ENCODE assay signal across 20 cellular contexts in genomic region chr16:66888647-66889615, GRCh38. TPM values are rescaled to one million over a fixed set of nuclear protein-coding genes. Genes with fewer than 3 reads are reported as not detected.
DNase-seq lines count a peak whose midpoint lies in the region; ATAC-seq, FAIRE-seq and TF ChIP-seq lines count a peak whose summit lies in the region.
"Had no signal": no experiment of that assay in that cellular context is flagged by ENCODE, and none has a peak within 500 bp of the region (broad histone marks: within the 10 kb centered on the region; RNA-seq: fewer than 3 reads in every experiment).

No MANE protein-coding gene starts in this region.

- POLR2A ChIA-PET in Panc1 (lab: Charles Lee), result no interaction called here

- DNase-seq in activated naive CD4-positive, alpha-beta T cell treated with anti-CD3 and anti-CD28 coated beads for 36 hours, result no peak
- DNase-seq in activated naive CD4-positive, alpha-beta T cell treated with Interleukin-2 at 50 U/mL for 16 hours, result no peak
- DNase-seq in Panc1 (ENCODE audit: low read depth, low spot score), result no peak
- DNase-seq in amniotic epithelial cell (ENCODE audit: low read depth), result peak; percentile 84
- no peak for DNase-seq in trophoblast cell
- no peak for DNase-seq in RCC 7860 (ENCODE audit: low spot score)
- DNase-seq in GM13976 (ENCODE audit: low spot score), result no peak
- no peak for DNase-seq in progenitor cell of endocrine pancreas (ENCODE audit: low spot score, unreplicated experiment)
- DNase-seq: ACHN, AML-193, COR-L47, EL, MV-4-11, NCI-H1417 treated with DMSO at 0.1 percent for 48 hours, NCI-H1930, NCI-H2171, NCI-H446, NCI-H69 had no signal

- no peak overlapping the region for H2AFZ ChIP-seq in trophoblast cell (ENCODE audit: insufficient read depth, low read length, poor library complexity)

- peaks cover 30% of the 10 kb centered on the region for H3K36me3 Mint-ChIP-seq in activated naive CD4-positive, alpha-beta T cell treated with anti-CD3 and anti-CD28 coated beads for 36 hours (ENCODE audit: low read depth)
- H3K36me3 Mint-ChIP-seq in progenitor cell of endocrine pancreas (ENCODE audit: insufficient read depth), result peaks cover 6% of the 10 kb centered on the region

- H3K79me1 ChIP-seq in trophoblast cell (ENCODE audit: low read length), result no peaks in the 10 kb centered on the region

- no peaks in the 10 kb centered on the region for H3K27me3 Mint-ChIP-seq in activated naive CD4-positive, alpha-beta T cell treated with anti-CD3 and anti-CD28 coated beads for 36 hours (ENCODE audit: low read depth)
- H3K27me3 Mint-ChIP-seq in progenitor cell of endocrine pancreas, result no peaks in the 10 kb centered on the region

- no peak for FAIRE-seq in RCC 7860 (lab: Jason Lieb, UNC)
- FAIRE-seq: H1 had no signal

- no peak overlapping the region for H4K8ac ChIP-seq in trophoblast cell (ENCODE audit: low read depth, low read length)

- H3K27me3 ChIP-seq in Panc1 (ENCODE audit: control insufficient read depth, insufficient read depth, low read length), result no peaks in the 10 kb centered on the region
- no peaks in the 10 kb centered on the region for H3K27me3 ChIP-seq in trophoblast cell (ENCODE audit: insufficient read depth, low read length)

- no peak overlapping the region for H2BK5ac ChIP-seq in trophoblast cell (ENCODE audit: low read depth, low read length, poor library complexity)

- H4K91ac ChIP-seq in trophoblast cell (ENCODE audit: low read depth, low read length), result no peak overlapping the region

- no peaks in the 10 kb centered on the region for H3K79me2 ChIP-seq in trophoblast cell (ENCODE audit: control insufficient read depth, insufficient read depth, low read length, poor library complexity)

- no peak for ATAC-seq in Panc1

- TSS peak; percentile 28 for BruUV-seq in Panc1 (replicated peaks; lab: Mats Ljungman, UMichigan)

- H3K4ac ChIP-seq in trophoblast cell (ENCODE audit: low read depth, low read length), result no peak overlapping the region

- H2BK120ac ChIP-seq in trophoblast cell (ENCODE audit: insufficient read depth, low read length, poor library complexity), result no peak overlapping the region

- H3K4me1 ChIP-seq in Panc1 (ENCODE audit: control insufficient read depth, insufficient read depth, low read length) (no peaks in the 10 kb centered on the region), trophoblast cell (ENCODE audit: control insufficient read depth in 1 of 2, insufficient read depth in 2 of 2, low read length in 2 of 2) (peaks cover 8 to 17% of the 10 kb centered on the region in 2 experiments)

- H3K4me2 ChIP-seq in trophoblast cell (ENCODE audit: low read length), result no peak overlapping the region

- H3K23ac ChIP-seq in trophoblast cell (ENCODE audit: low read length), result no peak overlapping the region

- H2BK12ac ChIP-seq in trophoblast cell (ENCODE audit: low read length), result no peak overlapping the region

- H3K36me3 ChIP-seq in Panc1 (ENCODE audit: control insufficient read depth, insufficient read depth, low read length) (no peaks in the 10 kb centered on the region), trophoblast cell (ENCODE audit: control insufficient read depth in 1 of 2, insufficient read depth in 2 of 2, low read length in 2 of 2) (peaks cover 15 to 21% of the 10 kb centered on the region in 2 experiments)

- WGBS in trophoblast cell (ENCODE audit: extremely low coverage, insufficient coverage, insufficient read length), result no CpG with 5 or more reads among the region's 6 CpGs

- in situ Hi-C loops in Panc1 (cut with HindIII; ENCODE audit: low pct_unique_long_range_greater_than_20kb, low sequenced_read_pairs) (no loop called here), GM13976 (cut with MboI; ENCODE audit: low sequenced_read_pairs, unreplicated experiment) (no loop called here)

- H4K12ac ChIP-seq in trophoblast cell (ENCODE audit: low read depth, low read length), result no peak overlapping the region

- no peak overlapping the region for H3K4me3 Mint-ChIP-seq in activated naive CD4-positive, alpha-beta T cell treated with anti-CD3 and anti-CD28 coated beads for 36 hours
- H3K4me3 Mint-ChIP-seq in progenitor cell of endocrine pancreas (ENCODE audit: low read depth), result no peak overlapping the region
- H3K4me3 Mint-ChIP-seq: CD14-positive monocyte had no signal

- peak overlapping the region; percentile 46 for H3K27ac Mint-ChIP-seq in activated naive CD4-positive, alpha-beta T cell treated with anti-CD3 and anti-CD28 coated beads for 36 hours
- no peak overlapping the region for H3K27ac Mint-ChIP-seq in progenitor cell of endocrine pancreas
- H3K27ac Mint-ChIP-seq: CD14-positive monocyte had no signal

- H3K14ac ChIP-seq in trophoblast cell (ENCODE audit: low read length), result no peak overlapping the region

- TF ChIP-seq CTCF in Panc1 (IDR thresholded peaks at IDR 0.05) (no peak), GM13976 (IDR thresholded peaks at IDR 0.05; ENCODE audit: borderline replicate concordance, control extremely low read depth, extremely low read depth, insufficient read depth, missing control alignments) (no peak), progenitor cell of endocrine pancreas (IDR thresholded peaks at IDR 0.05; ENCODE audit: unreplicated experiment) (no peak)

- H3K9me3 ChIP-seq in Panc1 (ENCODE audit: control insufficient read depth, insufficient read depth, low read depth, low read length) (no peaks in the 10 kb centered on the region), trophoblast cell (ENCODE audit: insufficient read depth, low read depth, low read length) (no peaks in the 10 kb centered on the region)

- no peak overlapping the region for H2AK5ac ChIP-seq in trophoblast cell (ENCODE audit: low read length)

- intact Hi-C loops in activated naive CD4-positive, alpha-beta T cell treated with anti-CD3 and anti-CD28 coated beads for 36 hours (cut with micrococcal nuclease), result no loop called here
- intact Hi-C loops in Panc1 (cut with micrococcal nuclease; ENCODE audit: unreplicated experiment), result no loop called here

- H3K18ac ChIP-seq in trophoblast cell (ENCODE audit: low read length), result no peak overlapping the region

- H3K4me3 ChIP-seq in Panc1 (ENCODE audit: low read depth in 2 of 2, low read length in 2 of 2), result no peak overlapping the region
- no peak overlapping the region for H3K4me3 ChIP-seq in trophoblast cell (ENCODE audit: low read depth, low read length)

- no peak overlapping the region for H3K9ac ChIP-seq in trophoblast cell (ENCODE audit: low read length)

- H3K4me1 Mint-ChIP-seq in activated naive CD4-positive, alpha-beta T cell treated with anti-CD3 and anti-CD28 coated beads for 36 hours (ENCODE audit: low read depth), result peaks cover 34% of the 10 kb centered on the region
- no peaks in the 10 kb centered on the region for H3K4me1 Mint-ChIP-seq in progenitor cell of endocrine pancreas (ENCODE audit: low read depth)
- H3K4me1 Mint-ChIP-seq: CD14-positive monocyte had no signal

- H3K9me3 Mint-ChIP-seq in activated naive CD4-positive, alpha-beta T cell treated with anti-CD3 and anti-CD28 coated beads for 36 hours, result no peaks in the 10 kb centered on the region
- no peaks in the 10 kb centered on the region for H3K9me3 Mint-ChIP-seq in progenitor cell of endocrine pancreas (ENCODE audit: low read depth)

- CTCF ChIA-PET in activated naive CD4-positive, alpha-beta T cell treated with anti-CD3 and anti-CD28 coated beads for 36 hours (lab: Charles Lee), result interaction anchor here (1.1 to 2.2 kb wide), 3 partner anchors 21 to 238 kb away, joined by 3 to 5 read pairs (median 3); no protein-coding TSS in a partner anchor
- CTCF ChIA-PET in Panc1 (lab: Charles Lee), result no interaction called here

- H3K27ac ChIP-seq in Panc1 (ENCODE audit: low read length), result no peak overlapping the region
- H3K27ac ChIP-seq in trophoblast cell (ENCODE audit: low read depth, low read length), result peak overlapping the region; percentile 44

RNA-seq across cellular contexts. Expression of gene PDP2, which starts 8.6 kb away (rescaled TPM):
- total RNA-seq in activated naive CD4-positive, alpha-beta T cell treated with anti-CD3 and anti-CD28 coated beads for 36 hours, result 10 to 100 TPM; 18.8 to 20.6 TPM
- total RNA-seq in Panc1 (2021; ENCODE audit: unreplicated experiment) (15.9 TPM), progenitor cell of endocrine pancreas (17.0 and 20.0 TPM in 2 replicates)
- polyA plus RNA-seq in Panc1 (2012; ENCODE audit: insufficient read length), result 5.8 TPM
- polyA plus RNA-seq in trophoblast cell (2013), result 4.9 and 5.0 TPM in 2 replicates
- polyA plus RNA-seq: CD14-positive monocyte had no signal

RNA-seq across cellular contexts. Expression of gene CDH16, which starts 29.8 kb away (rescaled TPM):
- total RNA-seq in activated naive CD4-positive, alpha-beta T cell treated with anti-CD3 and anti-CD28 coated beads for 36 hours, result not detected
- total RNA-seq in Panc1 (2021; ENCODE audit: unreplicated experiment) (not detected), progenitor cell of endocrine pancreas (not detected in 2 replicates)
- polyA plus RNA-seq in Panc1 (2012; ENCODE audit: insufficient read length), result not detected
- 0.04 TPM in 2 replicates for polyA plus RNA-seq in trophoblast cell (2013)
- total RNA-seq: H1 had no signal
- polyA plus RNA-seq: CD14-positive monocyte, H1 had no signal

RNA-seq across cellular contexts. Expression of gene RRAD, which starts 36.4 kb away (rescaled TPM):
- total RNA-seq in activated naive CD4-positive, alpha-beta T cell treated with anti-CD3 and anti-CD28 coated beads for 36 hours, result under 1 TPM in 1 of 2 experiments, not detected in 1; 0.25 TPM
- total RNA-seq in Panc1 (2021; ENCODE audit: unreplicated experiment) (4.3 TPM), progenitor cell of endocrine pancreas (0.27 and 0.36 TPM in 2 replicates)
- polyA plus RNA-seq in Panc1 (2012; ENCODE audit: insufficient read length), result 4.5 TPM
- polyA plus RNA-seq in trophoblast cell (2013), result 0.94 and 0.96 TPM in 2 replicates
- total RNA-seq: H1 had no signal

RNA-seq across cellular contexts. Expression of gene CA7, which starts 44.7 kb away (rescaled TPM):
- not detected for total RNA-seq in activated naive CD4-positive, alpha-beta T cell treated with anti-CD3 and anti-CD28 coated beads for 36 hours
- total RNA-seq in Panc1 (2021; ENCODE audit: unreplicated experiment), result not detected
- polyA plus RNA-seq in Panc1 (2012; ENCODE audit: insufficient read length), result 0.19 TPM
- polyA plus RNA-seq in trophoblast cell (2013), result not detected in 2 replicates
- total RNA-seq in progenitor cell of endocrine pancreas, result not detected in 2 replicates
- polyA plus RNA-seq: CD14-positive monocyte had no signal

RNA-seq across cellular contexts. Expression of gene CIAO2B, which starts 45.3 kb away (rescaled TPM):
- total RNA-seq in activated naive CD4-positive, alpha-beta T cell treated with anti-CD3 and anti-CD28 coated beads for 36 hours, result 100 to 1,000 TPM; 169 to 173 TPM
- total RNA-seq in Panc1 (2021; ENCODE audit: unreplicated experiment) (96.6 TPM), progenitor cell of endocrine pancreas (58.1 and 59.9 TPM in 2 replicates)
- polyA plus RNA-seq in Panc1 (2012; ENCODE audit: insufficient read length), result 216 TPM
- polyA plus RNA-seq in trophoblast cell (2013), result 77.2 and 77.9 TPM in 2 replicates
